ENCODE assay signal across 8 cellular contexts in the genomic region with DNA sequence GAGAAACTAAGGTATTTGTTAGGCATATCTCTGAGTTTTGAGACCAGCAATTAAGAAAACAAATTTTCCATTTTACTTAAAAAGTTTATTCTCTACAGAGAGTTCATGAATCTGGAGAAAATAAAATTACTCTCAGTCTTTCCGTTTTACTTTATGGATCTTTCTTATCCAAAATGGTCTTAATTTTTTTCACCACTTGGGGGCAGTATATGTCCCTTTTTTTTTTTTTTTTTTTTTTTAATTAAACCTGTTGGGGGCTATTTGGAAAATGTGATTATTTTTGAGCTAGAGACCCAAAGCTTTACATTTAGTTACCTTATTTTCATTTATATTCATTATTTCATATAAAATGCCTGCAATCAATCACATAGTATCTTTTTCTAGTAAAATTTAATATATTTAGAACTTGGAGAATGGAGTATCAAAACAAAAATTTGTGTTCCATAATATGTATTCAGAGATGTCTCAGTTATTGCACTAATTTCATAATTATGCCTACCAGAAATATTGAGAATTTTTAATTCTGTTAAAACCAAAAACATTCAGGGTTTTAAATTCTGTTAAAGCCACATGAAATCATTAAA. TPM values are rescaled to one million over a fixed set of nuclear protein-coding genes. Genes with fewer than 3 reads are reported as not detected.
DNase-seq lines count a peak whose midpoint lies in the region; ATAC-seq and TF ChIP-seq lines count a peak whose summit lies in the region.

No MANE protein-coding gene starts in this region.

- no peak overlapping the region for H3K27ac Mint-ChIP-seq in activated CD4-positive, alpha-beta T cell treated with anti-CD3 and anti-CD28 coated beads, Interleukin-2, amount 10 ng/mL, durations not matched to agents 7 days and 5 days

- CTCF ChIA-PET in SK-N-SH (lab: Yijun Ruan, JAX) (interaction anchor here (1.1 to 1.7 kb wide), 3 partner anchors 20 to 28 kb away, joined by 3 read pairs; no protein-coding TSS in a partner anchor), Panc1 (lab: Charles Lee) (no interaction called here)
- CTCF ChIA-PET in activated CD4-positive, alpha-beta T cell treated with anti-CD3 and anti-CD28 coated beads, Interleukin-2, amount 10 ng/mL, durations not matched to agents 7 days and 5 days (lab: Charles Lee) = interaction anchor here (0.6 to 0.8 kb wide), 2 partner anchors 10 to 172 kb away, joined by 3 read pairs; no protein-coding TSS in a partner anchor

- WGBS in SK-N-SH (ENCODE audit: low lambda C conversion rate) = 18% methylated on average over 1 of the region's 1 CpG
- 12 to 25% methylated on average over 1 of the region's 1 CpG for WGBS in thyroid gland, 2 donors

- H3F3A ChIP-seq in SK-N-SH (replicated peaks; ENCODE audit: insufficient read depth) = peaks cover 20% of the 10 kb centered on the region

- H3K9me3 ChIP-seq in SK-N-SH = no peaks in the 10 kb centered on the region
- H3K9me3 ChIP-seq in Panc1 (ENCODE audit: control insufficient read depth, insufficient read depth, low read depth, low read length) = no peaks in the 10 kb centered on the region
- no peaks in the 10 kb centered on the region for H3K9me3 ChIP-seq in thyroid gland

- no peaks in the 10 kb centered on the region for H3K27me3 Mint-ChIP-seq in activated CD4-positive, alpha-beta T cell treated with anti-CD3 and anti-CD28 coated beads, Interleukin-2, amount 10 ng/mL, durations not matched to agents 7 days and 5 days

- no peaks in the 10 kb centered on the region for H3K4me1 Mint-ChIP-seq in activated CD4-positive, alpha-beta T cell treated with anti-CD3 and anti-CD28 coated beads, Interleukin-2, amount 10 ng/mL, durations not matched to agents 7 days and 5 days

- H3K9ac ChIP-seq in SK-N-SH = no peak overlapping the region

- H3K9me2 ChIP-seq in SK-N-SH = no peaks in the 10 kb centered on the region

- no peaks in the 10 kb centered on the region for H3K79me2 ChIP-seq in SK-N-SH (ENCODE audit: insufficient read depth)

- H4K20me1 ChIP-seq in SK-N-SH (ENCODE audit: insufficient read depth) = no peaks in the 10 kb centered on the region

- intact Hi-C loops in Panc1 (cut with micrococcal nuclease; ENCODE audit: unreplicated experiment) = loop anchor here (5.0 kb wide), 1 partner anchor 898 kb away; no protein-coding TSS in a partner anchor
- intact Hi-C loops in thyroid gland (cut with DNase I) = no loop called here

- H3K4me3 Mint-ChIP-seq in activated CD4-positive, alpha-beta T cell treated with anti-CD3 and anti-CD28 coated beads, Interleukin-2, amount 10 ng/mL, durations not matched to agents 7 days and 5 days = no peak overlapping the region

- H3K4me3 ChIP-seq in SK-N-SH (ENCODE audit: low read depth in 2 of 2, low read length in 1 of 2) = no peak overlapping the region; a peak in 1 of 4 replicates
- no peak overlapping the region for H3K4me3 ChIP-seq in Panc1 (ENCODE audit: low read depth in 2 of 2, low read length in 2 of 2)
- no peak overlapping the region for H3K4me3 ChIP-seq in thyroid gland (replicated peaks in 1 of 3)

- no peak for TF ChIP-seq EP300 in SK-N-SH (IDR thresholded peaks at IDR 0.05; ENCODE audit: borderline replicate concordance in 1 of 2, low read depth in 1 of 2, low read length in 1 of 2)

- H3K9me3 Mint-ChIP-seq in activated CD4-positive, alpha-beta T cell treated with anti-CD3 and anti-CD28 coated beads, Interleukin-2, amount 10 ng/mL, durations not matched to agents 7 days and 5 days = peaks cover 7% of the 10 kb centered on the region

- DNase-seq in SK-N-SH (peak; percentile 14), Panc1 (ENCODE audit: low read depth, low spot score) (no peak), foreskin keratinocyte (no peak), thyroid gland (no peak), NOMO-1 (lab: John Stamatoyannopoulos, UW; ENCODE audit: unreplicated experiment in 2 of 2) (no peak), GF-D8 (lab: John Stamatoyannopoulos, UW) (no peak)
- DNase-seq in activated CD4-positive, alpha-beta T cell treated with anti-CD3 and anti-CD28 coated beads, Interleukin-2, amount 10 ng/mL, durations not matched to agents 7 days and 5 days = no peak

- TF ChIP-seq RAD21 in SK-N-SH (IDR thresholded peaks at IDR 0.05; ENCODE audit: low read length) = peak; percentile 49; the same call in 1 of the 2 replicates

- no TSS peak for BruUV-seq in Panc1 (replicated peaks; lab: Mats Ljungman, UMichigan)

- H3K27me3 ChIP-seq in SK-N-SH (ENCODE audit: insufficient read depth) = no peaks in the 10 kb centered on the region
- no peaks in the 10 kb centered on the region for H3K27me3 ChIP-seq in Panc1 (ENCODE audit: control insufficient read depth, insufficient read depth, low read length)
- no peaks in the 10 kb centered on the region for H3K27me3 ChIP-seq in foreskin keratinocyte
- H3K27me3 ChIP-seq in thyroid gland = no peaks in the 10 kb centered on the region

- H3K4me1 ChIP-seq in SK-N-SH (ENCODE audit: control insufficient read depth in 1 of 2, insufficient read depth in 2 of 2, low read depth in 1 of 2, low read length in 1 of 2) (0 out of 4 replicates have a peak, but pooled peaks cover 0 to 7% of the 10 kb centered on the region in 2 experiments), Panc1 (ENCODE audit: control insufficient read depth, insufficient read depth, low read length) (no peaks in the 10 kb centered on the region), foreskin keratinocyte (no peaks in the 10 kb centered on the region), thyroid gland (peaks cover 4 to 11% of the 10 kb centered on the region in 2 donors)

- TF ChIP-seq CTCF in SK-N-SH (IDR thresholded peaks at IDR 0.05) (peak; percentile 81), Panc1 (IDR thresholded peaks at IDR 0.05) (peak; percentile 49; the same call in 1 of the 2 replicates), foreskin keratinocyte (conservative IDR thresholded peaks at IDR 0.05) (peak; percentile 53), thyroid gland (IDR thresholded peaks at IDR 0.05) (peak in 4 of 6 experiments; percentile 36 to 75 (median 68))

- peak overlapping the region in 1 of 2 experiments; percentile 32; a peak in 1 of 4 replicates for H3K27ac ChIP-seq in SK-N-SH (ENCODE audit: low read depth in 2 of 2, low read length in 1 of 2)
- no peak overlapping the region for H3K27ac ChIP-seq in Panc1 (ENCODE audit: low read length)
- H3K27ac ChIP-seq in foreskin keratinocyte = no peak overlapping the region
- peak overlapping the region; percentile 39 to 46 (median 44) for H3K27ac ChIP-seq in thyroid gland

- no peak for ATAC-seq in SK-N-SH treated with all-trans-retinoic acid at 6 μM for 48 hours
- no peak for ATAC-seq in Panc1
- no peak for ATAC-seq in foreskin keratinocyte

- no peak overlapping the region for H2AFZ ChIP-seq in SK-N-SH (ENCODE audit: low read depth)

- in situ Hi-C loops in Panc1 (cut with HindIII; ENCODE audit: low pct_unique_long_range_greater_than_20kb, low sequenced_read_pairs) = no loop called here

- peaks cover 39% of the 10 kb centered on the region for H3K36me3 Mint-ChIP-seq in activated CD4-positive, alpha-beta T cell treated with anti-CD3 and anti-CD28 coated beads, Interleukin-2, amount 10 ng/mL, durations not matched to agents 7 days and 5 days (ENCODE audit: low read depth)

- H3K4me2 ChIP-seq in SK-N-SH = no peak overlapping the region

- no peak for TF ChIP-seq POLR2A in thyroid gland (IDR thresholded peaks at IDR 0.05)

- peaks cover 31 to 43% of the 10 kb centered on the region in 2 experiments for H3K36me3 ChIP-seq in SK-N-SH (replicated peaks in 1 of 2; ENCODE audit: control insufficient read depth in 1 of 2, insufficient read depth in 2 of 2, low read length in 1 of 2)
- H3K36me3 ChIP-seq in Panc1 (ENCODE audit: control insufficient read depth, insufficient read depth, low read length) = no peaks in the 10 kb centered on the region; the same call in 1 of the 2 replicates
- H3K36me3 ChIP-seq in thyroid gland = no peaks in the 10 kb centered on the region

- POLR2A ChIA-PET in SK-N-SH (lab: Yijun Ruan, JAX) (no interaction called here), Panc1 (lab: Charles Lee) (no interaction called here)
- POLR2A ChIA-PET in activated CD4-positive, alpha-beta T cell treated with anti-CD3 and anti-CD28 coated beads, Interleukin-2, amount 10 ng/mL, durations not matched to agents 7 days and 5 days (lab: Charles Lee) = no interaction called here

TF ChIP-seq in SK-N-SH, 30 proteins besides CTCF, POLR2A, EP300 and RAD21 (continues in another document):
- TF ChIP-seq TEAD4 (IDR thresholded peaks at IDR 0.05; ENCODE audit: borderline replicate concordance, insufficient read depth) = no peak
- no peak for TF ChIP-seq EZH2phosphoT487 (IDR thresholded peaks at IDR 0.05; ENCODE audit: borderline replicate concordance, low read depth)
- no peak for TF ChIP-seq NRF1 (IDR thresholded peaks at IDR 0.05; ENCODE audit: low read depth, low read length)
- TF ChIP-seq FOSL2 (IDR thresholded peaks at IDR 0.05; ENCODE audit: borderline replicate concordance, low read depth) = no peak
- TF ChIP-seq SIN3A (IDR thresholded peaks at IDR 0.05; ENCODE audit: borderline replicate concordance, low read depth, low read length) = no peak

RNA-seq across cellular contexts. Expression of gene PIBF1, which starts 27.1 kb away (rescaled TPM):
- polyA plus RNA-seq in SK-N-SH (2012; rRNA removed) = 3.6 and 3.9 TPM in 2 replicates
- polyA plus RNA-seq in SK-N-SH (2012; cell fraction: cytosol; rRNA removed) = 6.5 and 7.7 TPM in 2 replicates
- polyA plus RNA-seq in SK-N-SH (2012; cell fraction: nucleus; rRNA removed) = 1.0 and 3.1 TPM in 2 replicates
- total RNA-seq in Panc1 (2021; ENCODE audit: unreplicated experiment) = 11.7 TPM
- polyA plus RNA-seq in Panc1 (2012; ENCODE audit: insufficient read length) = 4.9 TPM
- total RNA-seq in foreskin keratinocyte = 12.8 and 13.4 TPM in 2 replicates
- 9.3 and 10.7 TPM in 2 replicates for polyA plus RNA-seq in foreskin keratinocyte
- 10 to 100 TPM; 30.2 to 51.4 (median 37.5) TPM for total RNA-seq in thyroid gland
- total RNA-seq in activated CD4-positive, alpha-beta T cell treated with anti-CD3 and anti-CD28 coated beads, Interleukin-2, amount 10 ng/mL, durations not matched to agents 7 days and 5 days = 10 to 100 TPM; 30.0 to 32.0 TPM

RNA-seq across cellular contexts. Expression of gene DIS3, which starts 27.3 kb away (rescaled TPM):
- 14.7 and 15.7 TPM in 2 replicates for polyA plus RNA-seq in SK-N-SH (2012; rRNA removed)
- polyA plus RNA-seq in SK-N-SH (2012; cell fraction: cytosol; rRNA removed) = 17.1 and 21.6 TPM in 2 replicates
- polyA plus RNA-seq in SK-N-SH (2012; cell fraction: nucleus; rRNA removed) = 27.9 and 28.4 TPM in 2 replicates
- 21.8 TPM for total RNA-seq in Panc1 (2021; ENCODE audit: unreplicated experiment)
- polyA plus RNA-seq in Panc1 (2012; ENCODE audit: insufficient read length) = 20.0 TPM
- total RNA-seq in foreskin keratinocyte = 22.5 and 37.7 TPM in 2 replicates
- 5.3 and 7.7 TPM in 2 replicates for polyA plus RNA-seq in foreskin keratinocyte
- 10 to 100 TPM; 30.0 to 34.4 (median 32.5) TPM for total RNA-seq in thyroid gland
- 10 to 100 TPM; 31.8 to 35.8 TPM for total RNA-seq in activated CD4-positive, alpha-beta T cell treated with anti-CD3 and anti-CD28 coated beads, Interleukin-2, amount 10 ng/mL, durations not matched to agents 7 days and 5 days

Comparison
In these comparisons a context has a peak if more than half of its experiments do, and no peak if none do; other contexts are left out.
1. H3K27ac ChIP-seq: peak in thyroid gland (3 of 3); none in Panc1 (single experiment) and foreskin keratinocyte (single experiment).
2. Peak in every context shown above with its lines, with median percentiles within 50 percentile points of each other: CTCF ChIP-seq.